ENCODE assay signal across 8 cellular contexts in genomic region chr5:36690041-36690941, GRCh38.
DNase-seq lines count a peak whose midpoint lies in the region; ATAC-seq and TF ChIP-seq lines count a peak whose summit lies in the region.

No MANE protein-coding gene starts in this region.

- H4K8ac ChIP-seq in H9 (replicated peaks; ENCODE audit: insufficient read length, low read depth, low read length), result no peak overlapping the region

- H3K18ac ChIP-seq in H9 (ENCODE audit: insufficient read length, low read depth, low read length), result no peak overlapping the region

- peaks cover 0 to 7% (median 0%) of the 10 kb centered on the region in 3 experiments; a peak in 3 of 7 replicates for H3K36me3 Mint-ChIP-seq in H9 (ENCODE audit: insufficient read depth in 1 of 3, low read depth in 3 of 3)
- peaks cover 0 to 5% of the 10 kb centered on the region in 2 donors for H3K36me3 Mint-ChIP-seq in activated naive CD4-positive, alpha-beta T cell treated with anti-CD3 and anti-CD28 coated beads, Interleukin-2, amount 50 U/mL, for 72 hours

- peaks cover 11% of the 10 kb centered on the region for H3K23me2 ChIP-seq in H9 (ENCODE audit: insufficient read length, low read depth, low read length, poor library complexity, severe bottlenecking)

- H3K79me2 ChIP-seq in H9 (ENCODE audit: insufficient read depth, low read length) (no peaks in the 10 kb centered on the region), Loucy (ENCODE audit: insufficient read depth, low read length) (no peaks in the 10 kb centered on the region)

- H2BK120ac ChIP-seq in H9 (ENCODE audit: low read depth, low read length, poor library complexity, severe bottlenecking), result no peak overlapping the region

- H3K27ac ChIP-seq in H9 (ENCODE audit: insufficient read length, low read depth, low read length), result no peak overlapping the region
- H3K27ac ChIP-seq in testis, result peak overlapping the region; percentile 56 to 82

- no peak for TF ChIP-seq POLR2A in testis (IDR thresholded peaks at IDR 0.05)

- no peaks in the 10 kb centered on the region; a peak in 2 of 5 replicates for H3K9me3 Mint-ChIP-seq in H9
- H3K9me3 Mint-ChIP-seq in activated naive CD4-positive, alpha-beta T cell treated with anti-CD3 and anti-CD28 coated beads, Interleukin-2, amount 50 U/mL, for 72 hours, result no peaks in the 10 kb centered on the region

- H3K4me3 ChIP-seq in Loucy (ENCODE audit: low read length, poor library complexity, severe bottlenecking) (peak overlapping the region; percentile 78), testis (peak overlapping the region; percentile 57 to 61)

- H3T11ph ChIP-seq in H9 (ENCODE audit: low read length), result no peak overlapping the region

- peak overlapping the region; percentile 84 for H3K9ac ChIP-seq in ES-I3 (ENCODE audit: low read depth, low read length)
- peak overlapping the region; percentile 28 for H3K9ac ChIP-seq in H9 (ENCODE audit: extremely low read depth, insufficient read length, low read length)
- H3K9ac ChIP-seq in Loucy (ENCODE audit: low read depth, low read length, poor library complexity, severe bottlenecking), result peak overlapping the region; percentile 73

- H2AK5ac ChIP-seq in H9 (ENCODE audit: insufficient read length, low read length), result no peak overlapping the region

- H3K4ac ChIP-seq in H9 (ENCODE audit: low read depth, low read length), result no peak overlapping the region

- no peak overlapping the region for H3K23ac ChIP-seq in H9 (ENCODE audit: insufficient read length, low read depth, low read length)

- H3K4me1 ChIP-seq in ES-I3 (ENCODE audit: insufficient read depth, low read length), result peaks cover 13% of the 10 kb centered on the region
- no peaks in the 10 kb centered on the region for H3K4me1 ChIP-seq in H9 (ENCODE audit: insufficient read depth, low read length)
- H3K4me1 ChIP-seq in Loucy (ENCODE audit: insufficient read depth, low read length, poor library complexity, severe bottlenecking), result peaks cover 6% of the 10 kb centered on the region
- no peaks in the 10 kb centered on the region for H3K4me1 ChIP-seq in testis

- no peak overlapping the region for H4K91ac ChIP-seq in H9 (ENCODE audit: insufficient read length, low read depth, low read length)

- peak overlapping the region; percentile 80 to 83 for H3K4me3 Mint-ChIP-seq in H9

- peaks cover 31% of the 10 kb centered on the region for H3K27me3 Mint-ChIP-seq in H9 (ENCODE audit: low read depth)

- H2BK20ac ChIP-seq in H9 (ENCODE audit: low read depth, low read length, poor library complexity, severe bottlenecking), result no peak overlapping the region

- 0 out of 2 replicates have a peak, but pooled peaks cover 2% of the 10 kb centered on the region for H3K36me3 ChIP-seq in ES-I3 (ENCODE audit: insufficient read depth, low read length)
- H3K36me3 ChIP-seq in Loucy (ENCODE audit: insufficient read depth, low read length), result no peaks in the 10 kb centered on the region
- H3K36me3 ChIP-seq in testis (ENCODE audit: low read depth, missing control alignments), result no peaks in the 10 kb centered on the region

- peak overlapping the region; percentile 48 for H3K4me2 ChIP-seq in H9 (ENCODE audit: insufficient read depth, insufficient read length, low read length)
- peak overlapping the region; percentile 70 for H3K4me2 ChIP-seq in Loucy (ENCODE audit: low read depth, low read length, poor library complexity, severe bottlenecking)

- in situ Hi-C loops in SK-MEL-5 (cut with HindIII; ENCODE audit: low pct_unique_long_range_greater_than_20kb, low sequenced_read_pairs), result no loop called here

- no peaks in the 10 kb centered on the region for H3K79me1 ChIP-seq in H9 (ENCODE audit: insufficient read depth, low read depth, low read length, poor library complexity, severe bottlenecking)

- TF ChIP-seq CTCF in H9 (conservative IDR thresholded peaks at IDR 0.05), result peak; percentile 92
- TF ChIP-seq CTCF in Loucy (conservative IDR thresholded peaks at IDR 0.05; ENCODE audit: low read length), result peak; percentile 59
- TF ChIP-seq CTCF in testis (IDR thresholded peaks at IDR 0.05), result peak; percentile 72 to 80 (median 75)

- H3F3A ChIP-seq in Loucy (ENCODE audit: low read depth), result no peaks in the 10 kb centered on the region

- peak; percentile 92 for DNase-seq in H9
- DNase-seq in SK-MEL-5 (ENCODE audit: low read depth, low spot score), result peak; percentile 86
- peak; percentile 57 to 67 for DNase-seq in activated naive CD4-positive, alpha-beta T cell treated with anti-CD3 and anti-CD28 coated beads, Interleukin-2, amount 50 U/mL, for 72 hours (ENCODE audit: low spot score in 2 of 2)
- peak; percentile 68 to 94 (median 85) for DNase-seq in head of caudate nucleus
- DNase-seq in occipital lobe (lab: John Stamatoyannopoulos, UW), result peak; percentile 65
- peak; percentile 82 for DNase-seq in testis

- peak; percentile 88 to 89 for ATAC-seq in activated naive CD4-positive, alpha-beta T cell treated with anti-CD3 and anti-CD28 coated beads, Interleukin-2, amount 50 U/mL, for 72 hours

- H3K9me3 ChIP-seq in ES-I3 (ENCODE audit: control insufficient read depth, insufficient read depth, low read length), result no peaks in the 10 kb centered on the region
- H3K9me3 ChIP-seq in H9 (ENCODE audit: control insufficient read depth, low read depth, low read length), result no peaks in the 10 kb centered on the region
- H3K9me3 ChIP-seq in Loucy (ENCODE audit: insufficient read depth, low read depth, low read length), result no peaks in the 10 kb centered on the region
- H3K9me3 ChIP-seq in testis, result no peaks in the 10 kb centered on the region

- H3K27me3 ChIP-seq in H9 (ENCODE audit: insufficient read depth, low read length), result peaks cover 3% of the 10 kb centered on the region; the same call in 1 of the 2 replicates
- H3K27me3 ChIP-seq in Loucy (ENCODE audit: insufficient read depth, low read length, poor library complexity, severe bottlenecking), result no peaks in the 10 kb centered on the region
- no peaks in the 10 kb centered on the region for H3K27me3 ChIP-seq in testis

- H2BK12ac ChIP-seq in H9 (ENCODE audit: insufficient read length, low read depth, low read length), result no peak overlapping the region

- no peak overlapping the region for H3K56ac ChIP-seq in H9 (ENCODE audit: insufficient read length, low read depth, low read length)

- peak overlapping the region; percentile 27; the same call in 1 of the 2 replicates for H3K14ac ChIP-seq in H9 (ENCODE audit: insufficient read depth, low read length)

- H3K9me2 ChIP-seq in Loucy (replicated peaks; ENCODE audit: low read depth, low read length), result no peaks in the 10 kb centered on the region

- no peaks in the 10 kb centered on the region for H4K20me1 ChIP-seq in H9 (ENCODE audit: control insufficient read depth, insufficient read depth, insufficient read length)
- no peaks in the 10 kb centered on the region for H4K20me1 ChIP-seq in Loucy (ENCODE audit: insufficient read depth, low read length, poor library complexity, severe bottlenecking)

- intact Hi-C loops in head of caudate nucleus (cut with DNase I), result loop anchor here (5.0 to 10.0 kb wide), 3 partner anchors 78 to 415 kb away; no protein-coding TSS in a partner anchor
- intact Hi-C loops in testis (cut with DNase I; ENCODE audit: low total_unique reads), result loop anchor here (5.0 kb wide), 1 partner anchor 273 kb away; no protein-coding TSS in a partner anchor

- H2BK15ac ChIP-seq in H9 (ENCODE audit: low read depth, low read length), result no peak overlapping the region

- peaks cover 11 to 15% of the 10 kb centered on the region in 2 experiments for H3K4me1 Mint-ChIP-seq in H9

- peak overlapping the region in 2 of 3 experiments; percentile 29 to 68; a peak in 5 of 7 replicates for H3K27ac Mint-ChIP-seq in H9
- peak overlapping the region; percentile 18 to 28 for H3K27ac Mint-ChIP-seq in activated naive CD4-positive, alpha-beta T cell treated with anti-CD3 and anti-CD28 coated beads, Interleukin-2, amount 50 U/mL, for 72 hours

- no peak overlapping the region for H4K5ac ChIP-seq in H9 (ENCODE audit: insufficient read length, low read depth, low read length)

- no peak overlapping the region for H2BK5ac ChIP-seq in H9 (ENCODE audit: insufficient read length, low read length)

- no CpG with 5 or more reads among the region's 50 CpGs for WGBS in H9 (ENCODE audit: extremely low coverage, insufficient read length, low lambda C conversion rate)
- 3% methylated on average over 36 to 50 of the region's 50 CpGs for WGBS in testis, 2 donors

- H2AFZ ChIP-seq in H9 (ENCODE audit: low read length) (peak overlapping the region; percentile 76), Loucy (ENCODE audit: low read length) (peak overlapping the region; percentile 94)

Comparison
In these comparisons a context has a peak if more than half of its experiments do, and no peak if none do; other contexts are left out.
1. H3K9ac ChIP-seq: peak in every context shown above with its lines; median percentile 84 in ES-I3; 73 in Loucy; 28 in H9.